Comparison of ENCODE assay signal across 24 cellular contexts in genomic region chr16:58036943-58037342, GRCh38.
"Had no signal": no experiment of that assay in that cellular context is flagged by ENCODE, and none has a peak within 500 bp of the region (broad histone marks: within the 10 kb centered on the region; RNA-seq: fewer than 3 reads in every experiment).

No MANE protein-coding gene starts in this region.

- H3K27ac ChIP-seq: Peyer's patch, RWPE1, SJCRH30 had no signal

- H3K9me3 Mint-ChIP-seq: brain; T-helper 1 cell treated with Interleukin-12 subunit alpha and Interleukin-12 subunit beta and Interleukin-4 antibody, amounts not matched to agents 30 μg/mL and 1 μg/mL, for 36 hours; WTC11 had no signal

- H3K27ac Mint-ChIP-seq: activated CD8-positive, alpha-beta T cell treated with anti-CD3 and anti-CD28 coated beads, Interleukin-2, amount 10 ng/mL, durations not matched to agents 7 days and 5 days; activated naive CD8-positive, alpha-beta T cell; T-helper 1 cell treated with Interleukin-12 subunit alpha and Interleukin-12 subunit beta and Interleukin-4 antibody, amounts not matched to agents 30 μg/mL and 1 μg/mL, for 36 hours; WTC11 had no signal

- H3K4me3 ChIP-seq: Peyer's patch, SJCRH30 had no signal

- DNase-seq: activated CD4-positive, alpha-beta T cell treated with anti-CD3 and anti-CD28 coated beads for 48 hours; activated CD4-positive, alpha-beta T cell treated with anti-CD3 and anti-CD28 coated beads, Interleukin-2, amount 50 U/mL, for 4 hours; activated CD4-positive, CD25-positive, alpha-beta regulatory T cell treated with anti-CD3 and anti-CD28 coated beads, Interleukin-2, amount 50 U/mL, for 72 hours; activated CD8-positive, alpha-beta memory T cell treated with anti-CD3 and anti-CD28 coated beads, Interleukin-2, amount 50 U/mL, for 48 hours; activated CD8-positive, alpha-beta T cell treated with anti-CD3 and anti-CD28 coated beads, Interleukin-2, amount 10 ng/mL, durations not matched to agents 7 days and 5 days; activated effector memory CD4-positive, alpha-beta T cell treated with Interleukin-2 at 50 U/mL for 16 hours; activated naive CD4-positive, alpha-beta T cell treated with Interleukin-2 at 50 U/mL for 16 hours; activated T-cell treated with anti-CD3 and anti-CD28 coated beads, Interleukin-2, amount 50 U/mL, for 1 hour; amygdala; cerebellar nuclear complex; KBM-7; NCI-H1105; NCI-H1436 treated with DMSO at 0.1 percent for 48 hours; NCI-H187; NCI-H2081; NCI-H446; Peyer's patch; SJCRH30 had no signal

- H3K36me3 Mint-ChIP-seq: activated naive CD8-positive, alpha-beta T cell had no signal

- H3K9me3 ChIP-seq: Peyer's patch, SJCRH30 had no signal

- H3K27me3 Mint-ChIP-seq: activated naive CD8-positive, alpha-beta T cell; brain had no signal

- FAIRE-seq: astrocyte had no signal

- H3K27me3 ChIP-seq: Peyer's patch had no signal

- H3K36me3 ChIP-seq: SJCRH30 had no signal

- H3K4me1 ChIP-seq: Peyer's patch, SJCRH30 had no signal

- ATAC-seq: activated CD8-positive, alpha-beta T cell treated with anti-CD3 and anti-CD28 coated beads, Interleukin-2, amount 10 ng/mL, durations not matched to agents 7 days and 5 days; WTC11 had no signal

- H3K4me3 Mint-ChIP-seq: activated CD8-positive, alpha-beta T cell treated with anti-CD3 and anti-CD28 coated beads, Interleukin-2, amount 10 ng/mL, durations not matched to agents 7 days and 5 days; activated naive CD8-positive, alpha-beta T cell; brain; T-helper 1 cell treated with Interleukin-12 subunit alpha and Interleukin-12 subunit beta and Interleukin-4 antibody, amounts not matched to agents 30 μg/mL and 1 μg/mL, for 36 hours; WTC11 had no signal
